17 cellular contexts compared by ENCODE assay signal in the genomic region with DNA sequence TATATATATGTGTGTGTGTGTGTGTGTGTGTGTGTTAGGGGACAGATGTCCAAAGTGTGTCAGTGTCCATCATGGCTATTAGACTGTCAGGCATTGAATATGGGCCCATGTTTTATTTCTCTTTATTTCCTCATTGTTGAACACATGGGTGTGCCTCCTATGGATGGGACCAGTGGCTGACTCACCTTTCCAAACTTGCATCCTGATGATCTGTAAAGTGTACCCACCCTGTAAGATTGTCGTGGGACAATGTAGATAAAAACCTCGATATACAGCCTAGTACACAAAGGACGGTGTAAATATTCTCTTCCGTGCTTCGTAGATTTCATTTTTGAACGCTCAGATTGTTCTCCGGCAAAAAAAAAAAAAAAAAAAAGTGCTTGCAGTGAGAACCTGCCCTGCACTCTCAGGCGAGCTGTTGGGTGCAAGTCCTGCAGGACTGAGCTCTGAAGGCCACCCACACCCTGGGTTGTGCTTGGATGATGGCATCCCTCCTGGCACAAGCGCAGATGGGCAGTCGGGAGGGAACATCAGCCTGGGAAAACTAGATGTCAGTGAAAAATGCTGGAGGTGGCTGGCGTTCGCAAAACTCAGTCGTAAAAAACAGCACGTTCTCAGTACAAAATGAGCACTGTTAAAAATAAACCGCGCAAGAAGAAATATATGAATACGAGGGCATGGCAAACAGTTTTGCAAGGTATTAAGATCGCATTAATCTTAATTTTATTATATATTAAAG.
A peak's percentile ranks its signal among the peaks of the same experiment; 100 is the strongest.
DNase-seq lines count a peak whose midpoint lies in the region; ATAC-seq and TF ChIP-seq lines count a peak whose summit lies in the region.
"Had no signal": no experiment of that assay in that cellular context is flagged by ENCODE, and none has a peak within 500 bp of the region (broad histone marks: within the 10 kb centered on the region; RNA-seq: fewer than 3 reads in every experiment).

No MANE protein-coding gene starts in this region.

- H4K20me1 ChIP-seq in DND-41 (ENCODE audit: insufficient read depth, low read length) (no peaks in the 10 kb centered on the region), OCI-LY1 (ENCODE audit: insufficient read depth, low read length) (no peaks in the 10 kb centered on the region), osteoblast (ENCODE audit: insufficient read depth, low read length) (peaks cover 47% of the 10 kb centered on the region)

- H3K36me3 Mint-ChIP-seq in progenitor cell of endocrine pancreas (ENCODE audit: insufficient read depth): peaks cover 10% of the 10 kb centered on the region

- H3K36me3 ChIP-seq in DND-41 (ENCODE audit: insufficient read depth, low read length) (peaks cover 16% of the 10 kb centered on the region), OCI-LY1 (ENCODE audit: insufficient read depth, low read length) (peaks cover 25% of the 10 kb centered on the region), osteoblast (ENCODE audit: insufficient read depth, low read length) (no peaks in the 10 kb centered on the region)
- H3K36me3 ChIP-seq: MG63, Peyer's patch had no signal

- peak overlapping the region; percentile 48; the same call in 1 of the 2 replicates for H3K27ac ChIP-seq in DND-41 (ENCODE audit: low read length)
- peak overlapping the region; percentile 97 for H3K27ac ChIP-seq in OCI-LY1 (ENCODE audit: low read depth, low read length, poor library complexity, severe bottlenecking)
- H3K27ac ChIP-seq in osteoblast (ENCODE audit: low read depth, low read length): no peak overlapping the region
- H3K27ac ChIP-seq: Peyer's patch had no signal

- H3K4me3 Mint-ChIP-seq in progenitor cell of endocrine pancreas (ENCODE audit: low read depth): no peak overlapping the region
- H3K4me3 Mint-ChIP-seq: CD4-positive, alpha-beta T cell had no signal

- no peak overlapping the region for H3K9ac ChIP-seq in DND-41 (ENCODE audit: low read depth, low read length)
- 0 out of 2 replicates have a peak overlapping the region, but pooled peaks have one; percentile 3 for H3K9ac ChIP-seq in OCI-LY1 (ENCODE audit: low read length)

- H3K9me3 Mint-ChIP-seq in progenitor cell of endocrine pancreas (ENCODE audit: low read depth): no peaks in the 10 kb centered on the region
- H3K9me3 Mint-ChIP-seq: CD4-positive, alpha-beta T cell had no signal

- H3K4me1 Mint-ChIP-seq in progenitor cell of endocrine pancreas (ENCODE audit: low read depth): peaks cover 18% of the 10 kb centered on the region

- DNase-seq in DND-41 (no peak), epithelial cell of esophagus (ENCODE audit: low read depth) (peak; percentile 30), osteoblast (ENCODE audit: insufficient read length, low spot score, missing footprints) (peak; percentile 86), progenitor cell of endocrine pancreas (ENCODE audit: low spot score, unreplicated experiment) (no peak), midbrain (lab: John Stamatoyannopoulos, UW) (no peak)
- DNase-seq: CD4-positive, alpha-beta T cell; KBM-7; MG63; NCI-H1092 treated with DMSO at 0.1 percent for 48 hours; NCI-H446; NCI-H748 treated with DMSO at 0.1 percent for 48 hours; Peyer's patch; SHP77 had no signal

- no peaks in the 10 kb centered on the region for H3K9me3 ChIP-seq in DND-41 (ENCODE audit: insufficient read depth, low read length, severe bottlenecking)
- peaks cover 6% of the 10 kb centered on the region; the same call in 1 of the 2 replicates for H3K9me3 ChIP-seq in OCI-LY1 (ENCODE audit: low read length)
- no peaks in the 10 kb centered on the region for H3K9me3 ChIP-seq in osteoblast (ENCODE audit: low read depth, low read length)
- H3K9me3 ChIP-seq: MG63, Peyer's patch had no signal

- H3K27me3 ChIP-seq in DND-41 (ENCODE audit: insufficient read depth, low read length, poor library complexity) (no peaks in the 10 kb centered on the region), OCI-LY1 (ENCODE audit: insufficient read depth, low read length) (no peaks in the 10 kb centered on the region), osteoblast (ENCODE audit: insufficient read depth, low read length) (no peaks in the 10 kb centered on the region)
- H3K27me3 ChIP-seq: MG63, Peyer's patch had no signal

- no peaks in the 10 kb centered on the region for H3K27me3 Mint-ChIP-seq in progenitor cell of endocrine pancreas
- H3K27me3 Mint-ChIP-seq: CD4-positive, alpha-beta T cell had no signal

- H3F3A ChIP-seq in OCI-LY1 (ENCODE audit: insufficient read depth, low read length): peaks cover 34% of the 10 kb centered on the region

- H3K4me1 ChIP-seq in DND-41 (ENCODE audit: insufficient read depth, low read length) (peaks cover 58% of the 10 kb centered on the region), OCI-LY1 (ENCODE audit: insufficient read depth, low read length, severe bottlenecking) (peaks cover 93% of the 10 kb centered on the region), osteoblast (ENCODE audit: insufficient read depth, low read length) (peaks cover 5% of the 10 kb centered on the region)

- peaks cover 91% of the 10 kb centered on the region for H3K79me2 ChIP-seq in DND-41 (ENCODE audit: insufficient read depth, low read length)
- H3K79me2 ChIP-seq in OCI-LY1 (ENCODE audit: insufficient read depth, low read length): peaks cover 10% of the 10 kb centered on the region; the same call in 1 of the 2 replicates
- no peaks in the 10 kb centered on the region for H3K79me2 ChIP-seq in osteoblast (ENCODE audit: insufficient read depth, low read length)

- ATAC-seq in DND-41 (ENCODE audit: insufficient read depth, low read depth): no peak
- no peak for ATAC-seq in HG03097 (IDR thresholded peaks at IDR 0.05; ENCODE audit: low FRiP score, unreplicated experiment)
- no peak for ATAC-seq in HG03175 (IDR thresholded peaks at IDR 0.05; ENCODE audit: unreplicated experiment)
- ATAC-seq: SK-N-SH treated with all-trans-retinoic acid at 6 μM for 48 hours had no signal

- no peak overlapping the region for H3K4me3 ChIP-seq in DND-41 (ENCODE audit: low read depth in 1 of 2, low read length in 2 of 2)
- no peak overlapping the region for H3K4me3 ChIP-seq in OCI-LY1 (ENCODE audit: low read depth, low read length, poor library complexity, severe bottlenecking)
- no peak overlapping the region for H3K4me3 ChIP-seq in epithelial cell of esophagus (ENCODE audit: low read length)
- no peak overlapping the region for H3K4me3 ChIP-seq in osteoblast (ENCODE audit: insufficient read depth, low read length)
- H3K4me3 ChIP-seq: MG63, Peyer's patch had no signal

- TF ChIP-seq CTCF in DND-41 (IDR thresholded peaks at IDR 0.05; ENCODE audit: borderline replicate concordance, extremely low read depth, low read length, poor library complexity, severe bottlenecking): no peak
- no peak for TF ChIP-seq CTCF in OCI-LY1 (IDR thresholded peaks at IDR 0.05; ENCODE audit: low read length)
- TF ChIP-seq CTCF in epithelial cell of esophagus (IDR thresholded peaks at IDR 0.05; ENCODE audit: insufficient read depth, low read depth, low read length, missing control alignments): no peak
- TF ChIP-seq CTCF in osteoblast (IDR thresholded peaks at IDR 0.05; ENCODE audit: extremely low read depth, low read depth, low read length): no peak
- no peak for TF ChIP-seq CTCF in progenitor cell of endocrine pancreas (IDR thresholded peaks at IDR 0.05; ENCODE audit: unreplicated experiment)

- H2AFZ ChIP-seq in DND-41 (ENCODE audit: low read depth, low read length) (no peak overlapping the region), OCI-LY1 (ENCODE audit: low read length) (no peak overlapping the region), osteoblast (ENCODE audit: low read length) (no peak overlapping the region)

- no peaks in the 10 kb centered on the region for H3K9me2 ChIP-seq in OCI-LY1 (ENCODE audit: low read depth, low read length)

- H3K4me2 ChIP-seq in DND-41 (ENCODE audit: insufficient read depth, low read length) (no peak overlapping the region), OCI-LY1 (ENCODE audit: low read length) (peak overlapping the region; percentile 60), osteoblast (ENCODE audit: insufficient read depth, low read length) (no peak overlapping the region)

- H3K27ac Mint-ChIP-seq in progenitor cell of endocrine pancreas: no peak overlapping the region
- H3K27ac Mint-ChIP-seq: CD4-positive, alpha-beta T cell had no signal

Comparison
In these comparisons a context has a peak if more than half of its experiments do, and no peak if none do; other contexts are left out.
1. DNase-seq: peak in epithelial cell of esophagus (single experiment) and osteoblast (single experiment); none in DND-41 (single experiment), progenitor cell of endocrine pancreas (single experiment) and midbrain (single experiment).